8 cellular contexts compared by ENCODE assay signal in genomic region chr2:27683390-27684071, GRCh38. TPM values are rescaled to one million over a fixed set of nuclear protein-coding genes. Genes with fewer than 3 reads are reported as not detected.
A peak's percentile ranks its signal among the peaks of the same experiment; 100 is the strongest.
DNase-seq lines count a peak whose midpoint lies in the region; ATAC-seq, FAIRE-seq and TF ChIP-seq lines count a peak whose summit lies in the region.

No MANE protein-coding gene starts in this region.

- DNase-seq in GM12864 (ENCODE audit: low read depth) (peak; percentile 82), NCI-H2227 treated with DMSO at 0.1 percent for 48 hours (lab: John Stamatoyannopoulos, UW) (peak; percentile 94), breast epithelium (ENCODE audit: low spot score in 2 of 2) (peak; percentile 57 to 67), keratinocyte (ENCODE audit: low read depth, low spot score) (no peak)
- DNase-seq in stimulated activated CD4-positive, alpha-beta T cell treated with anti-CD3 and anti-CD28 coated beads, Interleukin-1b, Interleukin-23, amount 100 ng/mL, for 1 hour (ENCODE audit: low read depth in 2 of 2), result peak; percentile 77

- dilution Hi-C loops in keratinocyte (cut with MboI; ENCODE audit: extremely low pct_ligation_motif_present, low sequenced_read_pairs), result no loop called here

- no peak overlapping the region for H2AFZ ChIP-seq in keratinocyte (ENCODE audit: control insufficient read depth, low read length)

- no peak overlapping the region for H3K4me3 ChIP-seq in GM12864 (ENCODE audit: low read depth, low read length)
- no peak overlapping the region for H3K4me3 ChIP-seq in breast epithelium
- H3K4me3 ChIP-seq in keratinocyte (ENCODE audit: control insufficient read depth in 2 of 3, extremely low read depth in 1 of 3, insufficient read depth in 2 of 3, low read depth in 1 of 3, low read length in 3 of 3), result no peak overlapping the region

- H3K9ac ChIP-seq in keratinocyte (ENCODE audit: control insufficient read depth, extremely low read depth, insufficient read depth, low read length), result peak overlapping the region; percentile 54

- FAIRE-seq in keratinocyte (lab: Jason Lieb, UNC), result no peak

- peak; percentile 95 for TF ChIP-seq CTCF in GM12864 (IDR thresholded peaks at IDR 0.05; ENCODE audit: low read depth, low read length, missing control alignments)
- peak; percentile 95 for TF ChIP-seq CTCF in VCaP (conservative IDR thresholded peaks at IDR 0.05)
- TF ChIP-seq CTCF in breast epithelium (IDR thresholded peaks at IDR 0.05), result peak; percentile 89 to 98 (median 93)
- TF ChIP-seq CTCF in keratinocyte (optimal IDR thresholded peaks at IDR 0.05 in 1 of 3, IDR thresholded peaks at IDR 0.05 in 1 of 3, conservative IDR thresholded peaks at IDR 0.05 in 1 of 3; ENCODE audit: extremely low read depth in 1 of 3, insufficient read depth in 2 of 3, low read length in 3 of 3), result peak; percentile 87 to 97 (median 93)

- TF ChIP-seq POLR2A in breast epithelium (IDR thresholded peaks at IDR 0.05), result no peak

- H3K36me3 ChIP-seq in breast epithelium (no peaks in the 10 kb centered on the region), keratinocyte (ENCODE audit: control insufficient read depth in 2 of 2, extremely low read depth in 1 of 2, insufficient read depth in 2 of 2, low read length in 2 of 2) (peaks cover 6 to 15% of the 10 kb centered on the region in 2 experiments)

- H3K4me1 ChIP-seq in breast epithelium, result no peaks in the 10 kb centered on the region
- H3K4me1 ChIP-seq in keratinocyte (ENCODE audit: control insufficient read depth, extremely low read depth, insufficient read depth, low read length), result peaks cover 49% of the 10 kb centered on the region

- H3K27ac ChIP-seq in VCaP (no peak overlapping the region), breast epithelium (peak overlapping the region in 1 of 2 donors; percentile 81), keratinocyte (ENCODE audit: control insufficient read depth, insufficient read depth, low read length) (peak overlapping the region; percentile 82)

- no peaks in the 10 kb centered on the region for H3K79me2 ChIP-seq in keratinocyte (ENCODE audit: control insufficient read depth, insufficient read depth, low read length)

- H3K9me1 ChIP-seq in keratinocyte (ENCODE audit: control insufficient read depth, extremely low read depth, insufficient read depth, low read length), result peaks cover 4% of the 10 kb centered on the region

- H3K27me3 ChIP-seq in breast epithelium (no peaks in the 10 kb centered on the region), keratinocyte (ENCODE audit: control insufficient read depth, extremely low read depth, insufficient read depth, low read length) (no peaks in the 10 kb centered on the region)

- ATAC-seq in HG03135 (IDR thresholded peaks at IDR 0.05; ENCODE audit: unreplicated experiment) (peak; percentile 81), GM21717 (IDR thresholded peaks at IDR 0.05; ENCODE audit: unreplicated experiment) (no peak)

- H3K9me3 ChIP-seq in breast epithelium (no peaks in the 10 kb centered on the region), keratinocyte (ENCODE audit: control insufficient read depth, low read depth, low read length) (no peaks in the 10 kb centered on the region)

- peak overlapping the region; percentile 3 for H3K4me2 ChIP-seq in keratinocyte (ENCODE audit: control insufficient read depth, extremely low read depth, insufficient read depth, low read depth, low read length)

- H4K20me1 ChIP-seq in keratinocyte (ENCODE audit: control insufficient read depth, extremely low read depth, insufficient read depth, low read length), result no peaks in the 10 kb centered on the region

- intact Hi-C loops in breast epithelium (cut with DNase I; ENCODE audit: low total_unique reads), result no loop called here

RNA-seq across cellular contexts. Expression of gene SLC4A1AP, which starts 19.8 kb away (rescaled TPM):
- total RNA-seq in breast epithelium, result 10 to 100 TPM; 23.3 to 27.1 (median 24.3) TPM
- 10.3 to 17.0 TPM (median 13.5 TPM) in 3 replicates for polyA plus RNA-seq in keratinocyte
- polyA plus RNA-seq in keratinocyte (2011; ENCODE audit: low read depth), result 56.3 TPM
- polyA plus RNA-seq in keratinocyte (2011; cell fraction: cytosol; rRNA removed), result 12.6 and 15.0 TPM in 2 replicates
- polyA plus RNA-seq in keratinocyte (2011; cell fraction: nucleus; rRNA removed), result 20.6 and 27.6 TPM in 2 replicates
- 19.9 and 24.1 TPM in 2 replicates for polyA plus RNA-seq in keratinocyte (2012; ENCODE audit: low replicate concordance)
- polyA minus RNA-seq in keratinocyte, result 5.0 to 6.8 TPM (median 6.0 TPM) in 3 replicates
- 10.7 TPM for polyA minus RNA-seq in keratinocyte (2011; cell fraction: cytosol; rRNA and poly(A)+ RNA removed)
- polyA minus RNA-seq in keratinocyte (2011; cell fraction: nucleus; rRNA and poly(A)+ RNA removed), result 8.3 and 10.8 TPM in 2 replicates

RNA-seq across cellular contexts. Expression of gene SUPT7L, which starts 20.1 kb away (rescaled TPM):
- 10 to 100 TPM; 21.4 to 34.2 (median 25.9) TPM for total RNA-seq in breast epithelium
- polyA plus RNA-seq in keratinocyte, result 30.4 to 39.8 TPM (median 38.5 TPM) in 3 replicates
- polyA plus RNA-seq in keratinocyte (2011; ENCODE audit: low read depth), result 9.7 TPM
- 19.8 and 27.1 TPM in 2 replicates for polyA plus RNA-seq in keratinocyte (2011; cell fraction: cytosol; rRNA removed)
- 110 and 119 TPM in 2 replicates for polyA plus RNA-seq in keratinocyte (2011; cell fraction: nucleus; rRNA removed)
- 20.7 and 21.2 TPM in 2 replicates for polyA plus RNA-seq in keratinocyte (2012; ENCODE audit: low replicate concordance)
- 21.2 to 31.2 TPM (median 31.2 TPM) in 3 replicates for polyA minus RNA-seq in keratinocyte
- polyA minus RNA-seq in keratinocyte (2011; cell fraction: cytosol; rRNA and poly(A)+ RNA removed), result 15.7 TPM
- 28.8 and 34.4 TPM in 2 replicates for polyA minus RNA-seq in keratinocyte (2011; cell fraction: nucleus; rRNA and poly(A)+ RNA removed)

RNA-seq across cellular contexts. Expression of gene GPN1, which starts 54.7 kb away (rescaled TPM):
- 10 to 100 TPM; 24.2 to 30.3 (median 25.6) TPM for total RNA-seq in breast epithelium
- polyA plus RNA-seq in keratinocyte, result 77.8 to 103 TPM (median 85.7 TPM) in 3 replicates
- 56.9 TPM for polyA plus RNA-seq in keratinocyte (2011; ENCODE audit: low read depth)
- polyA plus RNA-seq in keratinocyte (2011; cell fraction: cytosol; rRNA removed), result 60.5 and 106 TPM in 2 replicates
- 60.4 and 65.4 TPM in 2 replicates for polyA plus RNA-seq in keratinocyte (2011; cell fraction: nucleus; rRNA removed)
- 37.4 and 68.4 TPM in 2 replicates for polyA plus RNA-seq in keratinocyte (2012; ENCODE audit: low replicate concordance)
- 42.3 to 76.8 TPM (median 65.0 TPM) in 3 replicates for polyA minus RNA-seq in keratinocyte
- polyA minus RNA-seq in keratinocyte (2011; cell fraction: cytosol; rRNA and poly(A)+ RNA removed), result 58.7 TPM
- 47.4 and 91.5 TPM in 2 replicates for polyA minus RNA-seq in keratinocyte (2011; cell fraction: nucleus; rRNA and poly(A)+ RNA removed)

RNA-seq across cellular contexts. Expression of gene CCDC121, which starts 54.7 kb away (rescaled TPM):
- total RNA-seq in breast epithelium, result 1 to 10 TPM; 4.9 to 8.9 (median 5.1) TPM
- 0.86 to 1.1 TPM (median 1.1 TPM) in 3 replicates for polyA plus RNA-seq in keratinocyte
- 0.70 TPM for polyA plus RNA-seq in keratinocyte (2011; ENCODE audit: low read depth)
- 0.40 and 0.89 TPM in 2 replicates for polyA plus RNA-seq in keratinocyte (2011; cell fraction: cytosol; rRNA removed)
- 2.1 TPM in 2 replicates for polyA plus RNA-seq in keratinocyte (2011; cell fraction: nucleus; rRNA removed)
- polyA plus RNA-seq in keratinocyte (2012; ENCODE audit: low replicate concordance), result 0.83 and 1.00 TPM in 2 replicates
- polyA minus RNA-seq in keratinocyte, result 0.66 to 1.0 TPM (median 0.69 TPM) in 3 replicates
- not detected for polyA minus RNA-seq in keratinocyte (2011; cell fraction: cytosol; rRNA and poly(A)+ RNA removed)
- polyA minus RNA-seq in keratinocyte (2011; cell fraction: nucleus; rRNA and poly(A)+ RNA removed), result 4.0 and 5.7 TPM in 2 replicates
